10 cellular contexts compared by ENCODE assay signal in the genomic region with DNA sequence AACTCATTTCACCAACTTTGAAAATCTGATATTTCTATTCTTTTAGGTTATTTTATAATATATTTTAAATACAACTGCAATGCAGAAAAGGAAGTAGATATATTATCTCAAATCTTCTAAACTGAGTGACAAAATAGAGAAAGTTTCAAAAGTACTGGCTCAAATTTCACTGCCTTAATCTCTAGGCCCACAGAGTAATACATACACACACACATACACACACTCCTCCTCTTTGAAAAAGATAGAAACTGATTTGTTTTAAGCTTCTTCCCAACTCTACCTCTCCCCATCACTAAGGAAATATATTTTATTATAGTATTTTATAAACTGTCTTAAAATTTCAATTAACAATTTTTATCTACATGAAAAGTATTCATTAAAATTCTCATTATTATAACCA. TPM values are rescaled to one million over a fixed set of nuclear protein-coding genes. Genes with fewer than 3 reads are reported as not detected.
A peak's percentile ranks its signal among the peaks of the same experiment; 100 is the strongest.
DNase-seq lines count a peak whose midpoint lies in the region; ATAC-seq and TF ChIP-seq lines count a peak whose summit lies in the region.
"Had no signal": no experiment of that assay in that cellular context is flagged by ENCODE, and none has a peak within 500 bp of the region (broad histone marks: within the 10 kb centered on the region; RNA-seq: fewer than 3 reads in every experiment).

No MANE protein-coding gene starts in this region.

- H3K9me3 ChIP-seq in Caco-2 (no peaks in the 10 kb centered on the region), adrenal gland (replicated peaks in 1 of 3) (no peaks in the 10 kb centered on the region)
- no peaks in the 10 kb centered on the region for H3K9me3 ChIP-seq in CD8-positive, alpha-beta memory T cell (ENCODE audit: low read length)

- H3K4me1 ChIP-seq in Caco-2: peaks cover 39% of the 10 kb centered on the region
- H3K4me1 ChIP-seq in adrenal gland (replicated peaks in 1 of 2): peaks cover 26 to 61% of the 10 kb centered on the region in 2 donors
- peaks cover 22% of the 10 kb centered on the region for H3K4me1 ChIP-seq in CD8-positive, alpha-beta memory T cell (ENCODE audit: insufficient read depth, low read length)

- H3K4me1 Mint-ChIP-seq in Caco-2 (ENCODE audit: low read depth, unreplicated experiment) (peaks cover 45% of the 10 kb centered on the region), nephron (peaks cover 32% of the 10 kb centered on the region)
- peaks cover 29 to 50% (median 41%) of the 10 kb centered on the region in 3 donors for H3K4me1 Mint-ChIP-seq in CD8-positive, alpha-beta memory T cell

- no peaks in the 10 kb centered on the region for H3K36me3 ChIP-seq in Caco-2 (ENCODE audit: control insufficient read depth, insufficient read depth, low read length)
- H3K36me3 ChIP-seq in adrenal gland (replicated peaks in 1 of 2): no peaks in the 10 kb centered on the region
- no peaks in the 10 kb centered on the region for H3K36me3 ChIP-seq in CD8-positive, alpha-beta memory T cell (ENCODE audit: insufficient read depth, low read length)

- ATAC-seq in GM18498 (IDR thresholded peaks at IDR 0.05; ENCODE audit: unreplicated experiment): no peak
- ATAC-seq: naive thymus-derived CD8-positive, alpha-beta T cell had no signal

- intact Hi-C loops in Caco-2 (cut with micrococcal nuclease; ENCODE audit: unreplicated experiment) (no loop called here), adrenal gland (cut with DNase I) (no loop called here)

- H3K27ac Mint-ChIP-seq in Caco-2 (ENCODE audit: unreplicated experiment) (peak overlapping the region; percentile 73), nephron (peak overlapping the region; percentile 54 to 66 (median 57))
- peak overlapping the region in 2 of 8 donors; percentile 12 to 45 for H3K27ac Mint-ChIP-seq in CD8-positive, alpha-beta memory T cell

- DNase-seq in Caco-2 (no peak), NCI-H226 (peak; percentile 26), adrenal gland (no peak), KBM-7 (no peak)
- DNase-seq in CD8-positive, alpha-beta memory T cell: no peak
- DNase-seq in stimulated activated CD8-positive, alpha-beta memory T cell treated with anti-CD3 and anti-CD28 coated beads, Interleukin-4, amount 100 ng/mL, for 48 hours: no peak
- DNase-seq: naive thymus-derived CD8-positive, alpha-beta T cell; NCI-H1930 had no signal

- TF ChIP-seq CTCF in Caco-2 (IDR thresholded peaks at IDR 0.05; ENCODE audit: insufficient read depth in 1 of 2, low read depth in 1 of 2, low read length in 1 of 2, severe bottlenecking in 1 of 2, unreplicated experiment in 1 of 2) (no peak), adrenal gland (IDR thresholded peaks at IDR 0.05) (no peak), nephron (IDR thresholded peaks at IDR 0.05; ENCODE audit: unreplicated experiment in 3 of 3) (no peak)

- BruUV-seq in Caco-2 (replicated peaks; lab: Mats Ljungman, UMichigan): no TSS peak

- H3K36me3 Mint-ChIP-seq in Caco-2 (ENCODE audit: insufficient read depth, unreplicated experiment) (peaks cover 14% of the 10 kb centered on the region), nephron (ENCODE audit: low read depth) (peaks cover 5% of the 10 kb centered on the region)
- no peaks in the 10 kb centered on the region for H3K36me3 Mint-ChIP-seq in CD8-positive, alpha-beta memory T cell
- H3K36me3 Mint-ChIP-seq: naive thymus-derived CD8-positive, alpha-beta T cell had no signal

- CTCF ChIA-PET in Caco-2 (lab: Charles Lee): no interaction called here
- CTCF ChIA-PET in CD8-positive, alpha-beta memory T cell (lab: Charles Lee): interaction anchor here (1.1 to 4.6 kb wide), 5 partner anchors 8 to 347 kb away, joined by 3 to 38 read pairs (median 5); a partner anchor contains a TSS

- H3K27me3 ChIP-seq in Caco-2 (replicated peaks; ENCODE audit: control insufficient read depth, insufficient read depth, low read length) (no peaks in the 10 kb centered on the region), adrenal gland (no peaks in the 10 kb centered on the region)
- H3K27me3 ChIP-seq in CD8-positive, alpha-beta memory T cell (ENCODE audit: insufficient read depth, low read length, poor library complexity, severe bottlenecking): no peaks in the 10 kb centered on the region

- POLR2A ChIA-PET in Caco-2 (lab: Charles Lee): no interaction called here
- POLR2A ChIA-PET in CD8-positive, alpha-beta memory T cell (lab: Charles Lee): no interaction called here

- peak overlapping the region; percentile 3 to 79 (median 27) for H3K27ac ChIP-seq in adrenal gland
- H3K27ac ChIP-seq in CD8-positive, alpha-beta memory T cell (ENCODE audit: low read depth, low read length): no peak overlapping the region

- in situ Hi-C loops in KBM-7 (cut with MboI; ENCODE audit: low pct_unique_long_range_greater_than_20kb, low sequenced_read_pairs): no loop called here

- H3K4me3 Mint-ChIP-seq in Caco-2 (ENCODE audit: unreplicated experiment) (no peak overlapping the region), nephron (no peak overlapping the region)
- no peak overlapping the region for H3K4me3 Mint-ChIP-seq in CD8-positive, alpha-beta memory T cell

- no peaks in the 10 kb centered on the region for H3K27me3 Mint-ChIP-seq in Caco-2 (ENCODE audit: insufficient read depth, unreplicated experiment)
- H3K27me3 Mint-ChIP-seq in nephron (ENCODE audit: low read depth): no peaks in the 10 kb centered on the region
- no peaks in the 10 kb centered on the region for H3K27me3 Mint-ChIP-seq in CD8-positive, alpha-beta memory T cell
- H3K27me3 Mint-ChIP-seq: naive thymus-derived CD8-positive, alpha-beta T cell had no signal

- H3K9me3 Mint-ChIP-seq in Caco-2 (ENCODE audit: unreplicated experiment) (no peaks in the 10 kb centered on the region), nephron (no peaks in the 10 kb centered on the region)
- no peaks in the 10 kb centered on the region for H3K9me3 Mint-ChIP-seq in CD8-positive, alpha-beta memory T cell
- H3K9me3 Mint-ChIP-seq: naive thymus-derived CD8-positive, alpha-beta T cell had no signal

- TF ChIP-seq POLR2A in adrenal gland (IDR thresholded peaks at IDR 0.05): no peak

- H3K4me3 ChIP-seq in Caco-2 (ENCODE audit: low read depth, low read length) (no peak overlapping the region), adrenal gland (no peak overlapping the region)
- H3K4me3 ChIP-seq in CD8-positive, alpha-beta memory T cell (ENCODE audit: low read length): no peak overlapping the region

RNA-seq across cellular contexts. Expression of a gene that starts 36.2 kb away (rescaled TPM):
- 15.0 and 15.6 TPM in 2 replicates for total RNA-seq in Caco-2 (2022)
- 10 to 100 TPM; 50.6 to 90.6 (median 79.8) TPM for total RNA-seq in adrenal gland
- 10 to 100 TPM; 22.0 to 78.3 (median 27.1) TPM for polyA plus RNA-seq in adrenal gland
- total RNA-seq in CD8-positive, alpha-beta memory T cell: 1 to 10 TPM; 6.5 to 7.2 TPM
- polyA plus RNA-seq in CD8-positive, alpha-beta memory T cell: 5.8 TPM
